ENCODE assay signal across 18 cellular contexts in genomic region chr14:91327201-91327600, GRCh38.
DNase-seq lines count a peak whose midpoint lies in the region; ATAC-seq and TF ChIP-seq lines count a peak whose summit lies in the region.
"Had no signal": no experiment of that assay in that cellular context is flagged by ENCODE, and none has a peak within 500 bp of the region (broad histone marks: within the 10 kb centered on the region; RNA-seq: fewer than 3 reads in every experiment).

No MANE protein-coding gene starts in this region.

- H3K56ac ChIP-seq in mesendoderm (ENCODE audit: low read length), result no peak overlapping the region

- peaks cover 45% of the 10 kb centered on the region for H3K36me3 Mint-ChIP-seq in CD4-positive, CD25-positive, alpha-beta regulatory T cell
- H3K36me3 Mint-ChIP-seq in activated naive CD8-positive, alpha-beta T cell treated with anti-CD3 and anti-CD28 coated beads, Interleukin-2, amount 50 U/mL, for 24 hours (ENCODE audit: low read depth), result peaks cover 47% of the 10 kb centered on the region
- H3K36me3 Mint-ChIP-seq in natural killer cell treated with Interleukin-12 subunit alpha and Interleukin-12 subunit beta and Interleukin-15 and Interleukin-18, amount 100 ng/mL, for 72 hours, result no peaks in the 10 kb centered on the region

- no peaks in the 10 kb centered on the region for H3K27me3 Mint-ChIP-seq in CD4-positive, CD25-positive, alpha-beta regulatory T cell
- no peaks in the 10 kb centered on the region for H3K27me3 Mint-ChIP-seq in activated naive CD8-positive, alpha-beta T cell treated with anti-CD3 and anti-CD28 coated beads, Interleukin-2, amount 50 U/mL, for 24 hours
- no peaks in the 10 kb centered on the region for H3K27me3 Mint-ChIP-seq in natural killer cell treated with Interleukin-12 subunit alpha and Interleukin-12 subunit beta and Interleukin-15 and Interleukin-18, amount 100 ng/mL, for 72 hours

- H3K4me1 Mint-ChIP-seq in CD4-positive, CD25-positive, alpha-beta regulatory T cell, result peaks cover 20 to 99% (median 64%) of the 10 kb centered on the region in 4 donors
- H3K4me1 Mint-ChIP-seq in activated naive CD8-positive, alpha-beta T cell treated with anti-CD3 and anti-CD28 coated beads, Interleukin-2, amount 50 U/mL, for 24 hours, result peaks cover 98% of the 10 kb centered on the region
- peaks cover 75 to 76% of the 10 kb centered on the region in 2 donors for H3K4me1 Mint-ChIP-seq in natural killer cell treated with Interleukin-12 subunit alpha and Interleukin-12 subunit beta and Interleukin-15 and Interleukin-18, amount 100 ng/mL, for 72 hours (ENCODE audit: low read depth in 2 of 2)

- no peak overlapping the region for H2BK120ac ChIP-seq in mesendoderm (ENCODE audit: low read depth, low read length)

- no peaks in the 10 kb centered on the region for H3K27me3 ChIP-seq in CD4-positive, CD25-positive, alpha-beta regulatory T cell (ENCODE audit: control insufficient read depth, insufficient read depth, low read length)
- no peaks in the 10 kb centered on the region for H3K27me3 ChIP-seq in Karpas-422 (ENCODE audit: low read length)
- H3K27me3 ChIP-seq in breast epithelium, result no peaks in the 10 kb centered on the region
- no peaks in the 10 kb centered on the region for H3K27me3 ChIP-seq in sigmoid colon
- H3K27me3 ChIP-seq in mesendoderm (ENCODE audit: insufficient read depth, low read length, poor library complexity), result no peaks in the 10 kb centered on the region
- H3K27me3 ChIP-seq: colonic mucosa, right lobe of liver had no signal

- H3K9me2 ChIP-seq in Karpas-422 (replicated peaks; ENCODE audit: insufficient read depth, low read length), result no peaks in the 10 kb centered on the region

- no peak for ATAC-seq in CD4-positive, CD25-positive, alpha-beta regulatory T cell (ENCODE audit: low read depth in 2 of 2)
- ATAC-seq in activated naive CD8-positive, alpha-beta T cell treated with anti-CD3 and anti-CD28 coated beads, Interleukin-2, amount 50 U/mL, for 24 hours, result no peak
- ATAC-seq in natural killer cell treated with Interleukin-12 subunit alpha and Interleukin-12 subunit beta and Interleukin-15 and Interleukin-18, amount 100 ng/mL, for 72 hours, result no peak
- ATAC-seq: right lobe of liver had no signal

- H3K4me1 ChIP-seq in CD4-positive, CD25-positive, alpha-beta regulatory T cell (ENCODE audit: control insufficient read depth, insufficient read depth, low read length, poor library complexity, severe bottlenecking), result peaks cover 88% of the 10 kb centered on the region
- H3K4me1 ChIP-seq in Karpas-422 (ENCODE audit: low read length), result peaks cover 31% of the 10 kb centered on the region
- H3K4me1 ChIP-seq in breast epithelium, result peaks cover 0 to 5% of the 10 kb centered on the region in 2 donors
- peaks cover 0 to 11% (median 5%) of the 10 kb centered on the region in 4 donors for H3K4me1 ChIP-seq in sigmoid colon
- peaks cover 2% of the 10 kb centered on the region for H3K4me1 ChIP-seq in mesendoderm (ENCODE audit: control insufficient read depth, low read depth, low read length)
- H3K4me1 ChIP-seq: Caco-2, colonic mucosa had no signal

- H3K23ac ChIP-seq in mesendoderm (ENCODE audit: low read length), result no peak overlapping the region

- H3K27ac Mint-ChIP-seq in CD4-positive, CD25-positive, alpha-beta regulatory T cell, result peak overlapping the region; percentile 99 to 100 (median 100)
- peak overlapping the region; percentile 20 for H3K27ac Mint-ChIP-seq in activated naive CD8-positive, alpha-beta T cell treated with anti-CD3 and anti-CD28 coated beads, Interleukin-2, amount 50 U/mL, for 24 hours
- peak overlapping the region; percentile 96 to 98 for H3K27ac Mint-ChIP-seq in natural killer cell treated with Interleukin-12 subunit alpha and Interleukin-12 subunit beta and Interleukin-15 and Interleukin-18, amount 100 ng/mL, for 72 hours
- H3K27ac Mint-ChIP-seq: nephron progenitor cell had no signal

- no peak overlapping the region for H2AK5ac ChIP-seq in mesendoderm (ENCODE audit: low read length)

- DNase-seq in CD4-positive, CD25-positive, alpha-beta regulatory T cell, result no peak
- DNase-seq in G401 (ENCODE audit: low spot score) (peak; percentile 41), Karpas-422 (no peak), breast epithelium (ENCODE audit: low spot score in 2 of 2) (no peak), sigmoid colon (no peak), mesendoderm (no peak)
- DNase-seq in activated naive CD8-positive, alpha-beta T cell treated with anti-CD3 and anti-CD28 coated beads, Interleukin-2, amount 50 U/mL, for 24 hours, result no peak
- no peak for DNase-seq in natural killer cell treated with Interleukin-12 subunit alpha and Interleukin-12 subunit beta and Interleukin-15 and Interleukin-18, amount 100 ng/mL, for 72 hours (ENCODE audit: low spot score)
- DNase-seq: activated CD4-positive, alpha-beta T cell treated with anti-CD3 and anti-CD28 coated beads, Interleukin-2, amount 50 U/mL, for 4 hours; Caco-2; colonic mucosa; head of caudate nucleus; NCI-H2227 treated with DMSO at 0.1 percent for 48 hours; nephron progenitor cell; right lobe of liver; stimulated activated CD4-positive, alpha-beta T cell treated with anti-CD3 and anti-CD28 coated beads, Interleukin-4, amount 100 ng/mL, for 4 hours; stimulated activated naive CD4-positive, alpha-beta T cell had no signal

- H3K79me2 ChIP-seq in Karpas-422 (ENCODE audit: low read length) (peaks cover 5% of the 10 kb centered on the region; the same call in 1 of the 2 replicates), mesendoderm (ENCODE audit: control insufficient read depth, insufficient read depth, low read length) (no peaks in the 10 kb centered on the region)

- in situ Hi-C loops in G401 (cut with HindIII; ENCODE audit: low sequenced_read_pairs), result no loop called here

- H3K4me3 ChIP-seq in CD4-positive, CD25-positive, alpha-beta regulatory T cell (ENCODE audit: low read depth, low read length), result no peak overlapping the region
- H3K4me3 ChIP-seq in Karpas-422 (ENCODE audit: low read length) (no peak overlapping the region), breast epithelium (no peak overlapping the region), sigmoid colon (no peak overlapping the region), mesendoderm (ENCODE audit: low read length) (no peak overlapping the region)
- H3K4me3 ChIP-seq: colonic mucosa, esophagus muscularis mucosa, right lobe of liver had no signal

- no peaks in the 10 kb centered on the region for H3K9me3 Mint-ChIP-seq in CD4-positive, CD25-positive, alpha-beta regulatory T cell
- no peaks in the 10 kb centered on the region for H3K9me3 Mint-ChIP-seq in activated naive CD8-positive, alpha-beta T cell treated with anti-CD3 and anti-CD28 coated beads, Interleukin-2, amount 50 U/mL, for 24 hours
- no peaks in the 10 kb centered on the region for H3K9me3 Mint-ChIP-seq in natural killer cell treated with Interleukin-12 subunit alpha and Interleukin-12 subunit beta and Interleukin-15 and Interleukin-18, amount 100 ng/mL, for 72 hours
- H3K9me3 Mint-ChIP-seq: nephron progenitor cell had no signal

- H3K9ac ChIP-seq in Karpas-422 (ENCODE audit: low read length) (no peak overlapping the region), mesendoderm (ENCODE audit: low read length) (no peak overlapping the region)

- no peaks in the 10 kb centered on the region for H4K20me1 ChIP-seq in Karpas-422 (ENCODE audit: insufficient read depth, low read depth, low read length)

- H3K9me3 ChIP-seq in CD4-positive, CD25-positive, alpha-beta regulatory T cell (ENCODE audit: control insufficient read depth in 2 of 2, low read length in 2 of 2), result no peaks in the 10 kb centered on the region
- H3K9me3 ChIP-seq in Karpas-422 (ENCODE audit: low read length), result no peaks in the 10 kb centered on the region
- no peaks in the 10 kb centered on the region for H3K9me3 ChIP-seq in breast epithelium
- H3K9me3 ChIP-seq in sigmoid colon, result no peaks in the 10 kb centered on the region
- H3K9me3 ChIP-seq: Caco-2, colonic mucosa, esophagus muscularis mucosa, right lobe of liver had no signal

- H3K79me1 ChIP-seq in mesendoderm (ENCODE audit: low read length), result no peaks in the 10 kb centered on the region

- no peak overlapping the region for H4K5ac ChIP-seq in mesendoderm (ENCODE audit: low read length)

- TF ChIP-seq EP300 in sigmoid colon (IDR thresholded peaks at IDR 0.05), result no peak

- no peak overlapping the region for H3K4ac ChIP-seq in mesendoderm (ENCODE audit: low read depth, low read length)

- no peak overlapping the region for H3K18ac ChIP-seq in mesendoderm (ENCODE audit: low read length)

- H4K8ac ChIP-seq in mesendoderm (ENCODE audit: low read depth, low read length), result no peak overlapping the region

- TF ChIP-seq CTCF in breast epithelium (IDR thresholded peaks at IDR 0.05) (no peak), sigmoid colon (IDR thresholded peaks at IDR 0.05) (no peak)

- H3K4me3 Mint-ChIP-seq in CD4-positive, CD25-positive, alpha-beta regulatory T cell, result no peak overlapping the region
- no peak overlapping the region for H3K4me3 Mint-ChIP-seq in activated naive CD8-positive, alpha-beta T cell treated with anti-CD3 and anti-CD28 coated beads, Interleukin-2, amount 50 U/mL, for 24 hours
- no peak overlapping the region for H3K4me3 Mint-ChIP-seq in natural killer cell treated with Interleukin-12 subunit alpha and Interleukin-12 subunit beta and Interleukin-15 and Interleukin-18, amount 100 ng/mL, for 72 hours
- H3K4me3 Mint-ChIP-seq: nephron progenitor cell had no signal

- TF ChIP-seq POLR2A in breast epithelium (IDR thresholded peaks at IDR 0.05), result no peak
- TF ChIP-seq POLR2A in sigmoid colon (IDR thresholded peaks at IDR 0.05), result no peak

- peaks cover 65% of the 10 kb centered on the region for H3K36me3 ChIP-seq in CD4-positive, CD25-positive, alpha-beta regulatory T cell (ENCODE audit: control insufficient read depth, insufficient read depth, low read length)
- H3K36me3 ChIP-seq in Karpas-422 (ENCODE audit: insufficient read depth, low read length) (peaks cover 6% of the 10 kb centered on the region), breast epithelium (no peaks in the 10 kb centered on the region), sigmoid colon (no peaks in the 10 kb centered on the region), mesendoderm (ENCODE audit: control insufficient read depth, insufficient read depth, low read length) (no peaks in the 10 kb centered on the region)
- H3K36me3 ChIP-seq: colonic mucosa, esophagus muscularis mucosa, right lobe of liver had no signal

- intact Hi-C loops in breast epithelium (cut with DNase I; ENCODE audit: low total_unique reads), result no loop called here
- intact Hi-C loops in sigmoid colon (cut with DNase I), result no loop called here

- WGBS in sigmoid colon, 2 donors, result 85 to 94% methylated on average over 7 of the region's 7 CpGs
- WGBS in mesendoderm (ENCODE audit: extremely low coverage, insufficient coverage, low lambda C conversion rate), result no CpG with 5 or more reads among the region's 7 CpGs

- no peak overlapping the region for H2BK5ac ChIP-seq in mesendoderm (ENCODE audit: low read length)

- no peak overlapping the region for H3K4me2 ChIP-seq in Karpas-422 (ENCODE audit: low read depth, low read length, poor library complexity, severe bottlenecking)
- no peak overlapping the region for H3K4me2 ChIP-seq in mesendoderm (ENCODE audit: low read length)

- H3K27ac ChIP-seq in CD4-positive, CD25-positive, alpha-beta regulatory T cell (ENCODE audit: insufficient read depth, low read length, poor library complexity, severe bottlenecking), result peak overlapping the region; percentile 66
- no peak overlapping the region for H3K27ac ChIP-seq in Karpas-422 (ENCODE audit: low read length)
- peak overlapping the region in 1 of 2 donors; percentile 19 for H3K27ac ChIP-seq in breast epithelium
- H3K27ac ChIP-seq in sigmoid colon, result no peak overlapping the region
- no peak overlapping the region for H3K27ac ChIP-seq in mesendoderm (ENCODE audit: low read depth, low read length)
- H3K27ac ChIP-seq: colonic mucosa, right lobe of liver had no signal

- H2BK15ac ChIP-seq in mesendoderm (replicated peaks; ENCODE audit: low read depth), result no peak overlapping the region

- H2AFZ ChIP-seq in Karpas-422 (ENCODE audit: low read length), result no peak overlapping the region

Comparison
In these comparisons a context has a peak if more than half of its experiments do, and no peak if none do; other contexts are left out.
1. H3K27ac Mint-ChIP-seq: peak in every context shown above with its lines; median percentile 100 in CD4-positive, CD25-positive, alpha-beta regulatory T cell; 97 in natural killer cell treated with Interleukin-12 subunit alpha and Interleukin-12 subunit beta and Interleukin-15 and Interleukin-18, amount 100 ng/mL, for 72 hours; 20 in activated naive CD8-positive, alpha-beta T cell treated with anti-CD3 and anti-CD28 coated beads, Interleukin-2, amount 50 U/mL, for 24 hours.